In the genomic region with DNA sequence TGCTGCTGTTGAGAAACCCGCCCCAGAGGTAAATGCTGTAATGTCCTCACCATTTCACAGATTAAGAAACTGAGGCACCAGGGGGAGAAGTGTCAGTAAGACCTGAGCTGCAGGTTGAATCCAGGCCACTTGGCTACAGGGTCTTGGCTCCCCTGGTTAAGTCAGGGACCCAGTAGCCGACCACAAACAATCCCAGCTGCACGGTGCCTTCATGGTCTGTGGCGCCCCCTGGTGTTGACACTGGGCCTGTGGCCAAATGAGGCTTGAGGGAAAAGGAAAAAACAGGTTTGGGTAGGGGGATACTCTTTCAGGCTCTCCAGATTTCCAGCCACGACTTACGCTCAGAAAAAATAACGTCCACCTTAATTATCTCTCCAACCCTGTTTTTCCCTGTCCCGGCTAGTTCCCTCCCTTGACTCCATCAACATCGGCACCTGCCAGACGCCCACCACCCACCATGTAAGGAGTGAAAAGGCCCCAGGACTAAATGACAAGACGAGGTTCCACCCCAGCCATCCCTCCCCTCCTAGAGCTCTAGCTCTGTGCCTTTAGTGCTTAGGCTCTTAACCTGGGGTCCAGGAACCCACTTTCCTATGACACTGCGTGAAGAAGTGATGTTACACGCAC, we compare ENCODE assay signal across 8 cellular contexts. TPM values are rescaled to one million over a fixed set of nuclear protein-coding genes. Genes with fewer than 3 reads are reported as not detected.
DNase-seq lines count a peak whose midpoint lies in the region; ATAC-seq, FAIRE-seq and TF ChIP-seq lines count a peak whose summit lies in the region.

No MANE protein-coding gene starts in this region.

- H3K9ac ChIP-seq in HCT116 (ENCODE audit: low read length) = no peak overlapping the region

- H3K27me3 Mint-ChIP-seq in CD14-positive monocyte (ENCODE audit: low read depth in 3 of 3) (peaks cover 6 to 19% (median 15%) of the 10 kb centered on the region in 3 donors), WTC11 (ENCODE audit: low read depth) (peaks cover 25% of the 10 kb centered on the region)

- no peaks in the 10 kb centered on the region for H3K4me1 ChIP-seq in HCT116 (ENCODE audit: control insufficient read depth in 1 of 2, insufficient read depth in 2 of 2, low read length in 2 of 2)
- peaks cover 0 to 3% (median 0%) of the 10 kb centered on the region in 4 donors for H3K4me1 ChIP-seq in esophagus muscularis mucosa
- H3K4me1 ChIP-seq in pancreas = no peaks in the 10 kb centered on the region

- ATAC-seq in HCT116 (peak; percentile 80), WTC11 (peak; percentile 95), pancreas (peak; percentile 61 to 82 (median 80)), GM19324 (IDR thresholded peaks at IDR 0.05; ENCODE audit: low FRiP score, unreplicated experiment) (no peak)

- CTCF ChIA-PET in HCT116 (lab: Charles Lee) = interaction anchor here (0.8 to 3.1 kb wide), 5 partner anchors 46 to 276 kb away, joined by 3 to 31 read pairs (median 4); no protein-coding TSS in a partner anchor
- CTCF ChIA-PET in WTC11 (lab: Charles Lee) = interaction anchor here (0.7 to 2.4 kb wide), 10 partner anchors 24 to 365 kb away, joined by 3 to 16 read pairs (median 3); no protein-coding TSS in a partner anchor

- no peaks in the 10 kb centered on the region for H3K9me3 ChIP-seq in HCT116 (ENCODE audit: control insufficient read depth in 1 of 2, insufficient read depth in 1 of 2, low read depth in 1 of 2, low read length in 2 of 2)
- no peaks in the 10 kb centered on the region for H3K9me3 ChIP-seq in esophagus muscularis mucosa
- no peaks in the 10 kb centered on the region for H3K9me3 ChIP-seq in pancreas

- 54% methylated on average over 13 of the region's 13 CpGs for WGBS in esophagus muscularis mucosa
- WGBS in pancreas, 2 donors = 40 to 59% methylated on average over 13 of the region's 13 CpGs

- no peaks in the 10 kb centered on the region for H3K4me1 Mint-ChIP-seq in CD14-positive monocyte
- no peaks in the 10 kb centered on the region for H3K4me1 Mint-ChIP-seq in WTC11

- H2AFZ ChIP-seq in HCT116 (ENCODE audit: low read depth, low read length, poor library complexity, severe bottlenecking) = no peak overlapping the region

- H3K79me2 ChIP-seq in HCT116 (ENCODE audit: insufficient read depth, low read length) = no peaks in the 10 kb centered on the region

- intact Hi-C loops in CD14-positive monocyte (cut with micrococcal nuclease) = loop anchor here (1.0 kb wide), 2 partner anchors 164 to 165 kb away; no protein-coding TSS in a partner anchor
- intact Hi-C loops in HCT116 (cut with micrococcal nuclease) = loop anchor here (1.0 to 2.0 kb wide), 3 partner anchors 165 to 309 kb away; no protein-coding TSS in a partner anchor
- intact Hi-C loops in esophagus muscularis mucosa (cut with DNase I) = loop anchor here (1.0 kb wide), 1 partner anchor 165 kb away; no protein-coding TSS in a partner anchor
- intact Hi-C loops in pancreas (cut with DNase I) = loop anchor here in 2 of 3 donors (2.0 to 10.0 kb wide), 2 partner anchors 159 to 165 kb away; no protein-coding TSS in a partner anchor

- H3K9me3 Mint-ChIP-seq in CD14-positive monocyte (no peaks in the 10 kb centered on the region), WTC11 (no peaks in the 10 kb centered on the region)

- RAD21 ChIA-PET in HCT116 (lab: Charles Lee; ENCODE audit: low non-redundant PET in 1 of 2, low total read pairs in 2 of 2, uncharacterized antibody in 2 of 2, unreplicated experiment in 2 of 2) = interaction anchor here in 1 of 2 experiments (1.6 kb wide), 1 partner anchor 165 kb away, joined by 7 read pairs; no protein-coding TSS in a partner anchor

- TF ChIP-seq CTCF in CD14-positive monocyte (IDR thresholded peaks at IDR 0.05) (peak; percentile 90), HCT116 (IDR thresholded peaks at IDR 0.05 in 2 of 3, conservative IDR thresholded peaks at IDR 0.05 in 1 of 3; ENCODE audit: borderline replicate concordance in 1 of 3, insufficient read depth in 1 of 3, low read depth in 2 of 3, low read length in 2 of 3) (peak; percentile 77 to 91 (median 83); a peak in 5 of 6 replicates), WTC11 (IDR thresholded peaks at IDR 0.05) (peak; percentile 74), esophagus muscularis mucosa (IDR thresholded peaks at IDR 0.05) (peak; percentile 23 to 92 (median 83)), pancreas (IDR thresholded peaks at IDR 0.05) (peak; percentile 74 to 94 (median 84))

- no peak for TF ChIP-seq EP300 in esophagus muscularis mucosa (IDR thresholded peaks at IDR 0.05)

- TF ChIP-seq RAD21 in HCT116 (IDR thresholded peaks at IDR 0.05; ENCODE audit: low read depth) = peak; percentile 89

- no peak for FAIRE-seq in pancreas (lab: Jason Lieb, UNC)

- no peaks in the 10 kb centered on the region for H4K20me1 ChIP-seq in HCT116 (ENCODE audit: insufficient read depth)

- no peaks in the 10 kb centered on the region for H3K27me3 ChIP-seq in HCT116 (ENCODE audit: insufficient read depth, low read length)
- peaks cover 0 to 26% (median 2%) of the 10 kb centered on the region in 4 donors for H3K27me3 ChIP-seq in esophagus muscularis mucosa
- no peaks in the 10 kb centered on the region for H3K27me3 ChIP-seq in pancreas

- H3K27ac Mint-ChIP-seq in CD14-positive monocyte (peak overlapping the region in 1 of 7 donors; percentile 56), WTC11 (no peak overlapping the region)

- no peaks in the 10 kb centered on the region for H3K36me3 ChIP-seq in HCT116 (ENCODE audit: control insufficient read depth in 1 of 2, insufficient read depth in 2 of 2, low read length in 2 of 2)
- peaks cover 0 to 17% (median 0%) of the 10 kb centered on the region in 4 donors for H3K36me3 ChIP-seq in esophagus muscularis mucosa
- no peaks in the 10 kb centered on the region for H3K36me3 ChIP-seq in pancreas

- no peak overlapping the region for H3K4me3 ChIP-seq in HCT116 (replicated peaks in 1 of 2; ENCODE audit: low read depth in 1 of 2, low read length in 2 of 2)
- no peak overlapping the region for H3K4me3 ChIP-seq in esophagus muscularis mucosa
- H3K4me3 ChIP-seq in pancreas = no peak overlapping the region

- BruUV-seq in HCT116 (replicated peaks; lab: Mats Ljungman, UMichigan) = no TSS peak

- H3K36me3 Mint-ChIP-seq in CD14-positive monocyte = peaks cover 17 to 18% of the 10 kb centered on the region in 2 donors
- no peaks in the 10 kb centered on the region; the same call in 1 of the 2 replicates for H3K36me3 Mint-ChIP-seq in WTC11

- no peak overlapping the region for H3K4me2 ChIP-seq in HCT116 (ENCODE audit: low read length)

- TF ChIP-seq POLR2A in HCT116 (IDR thresholded peaks at IDR 0.05; ENCODE audit: borderline replicate concordance, extremely low read depth, insufficient read depth, insufficient read length) = no peak
- TF ChIP-seq POLR2A in esophagus muscularis mucosa (IDR thresholded peaks at IDR 0.05; ENCODE audit: low read depth) = no peak

- DNase-seq in CD14-positive monocyte (ENCODE audit: low spot score) (no peak), HCT116 (ENCODE audit: low read depth, low spot score) (no peak), WTC11 (ENCODE audit: low spot score) (peak; percentile 38), esophagus muscularis mucosa (ENCODE audit: extremely low spot score) (peak; percentile 82), pancreas (peak in 1 of 6 donors; percentile 32), NCI-H226 (no peak), activated gamma-delta T cell treated with Interleukin-2 at 50 U/mL for 16 hours (no peak)

- no peaks in the 10 kb centered on the region for H3K9me2 ChIP-seq in HCT116 (ENCODE audit: insufficient read depth)

- no peak overlapping the region for H3K4me3 Mint-ChIP-seq in CD14-positive monocyte
- no peak overlapping the region for H3K4me3 Mint-ChIP-seq in WTC11

- POLR2A ChIA-PET in HCT116 (lab: Charles Lee) = no interaction called here
- POLR2A ChIA-PET in WTC11 (lab: Charles Lee) = no interaction called here

- H3K27ac ChIP-seq in HCT116 (ENCODE audit: low read depth, low read length) = no peak overlapping the region
- H3K27ac ChIP-seq in esophagus muscularis mucosa (replicated peaks in 1 of 4) = no peak overlapping the region
- no peak overlapping the region for H3K27ac ChIP-seq in pancreas

TF ChIP-seq in HCT116, 20 proteins besides CTCF, POLR2A, EP300 and RAD21:
- no peak for TF ChIP-seq EZH2 (IDR thresholded peaks at IDR 0.05)
TF ChIP-seq in HCT116: peak in this region for 0.

TF ChIP-seq in WTC11, 78 proteins besides CTCF, POLR2A, EP300 and RAD21:
- TF ChIP-seq, protein P1, sequence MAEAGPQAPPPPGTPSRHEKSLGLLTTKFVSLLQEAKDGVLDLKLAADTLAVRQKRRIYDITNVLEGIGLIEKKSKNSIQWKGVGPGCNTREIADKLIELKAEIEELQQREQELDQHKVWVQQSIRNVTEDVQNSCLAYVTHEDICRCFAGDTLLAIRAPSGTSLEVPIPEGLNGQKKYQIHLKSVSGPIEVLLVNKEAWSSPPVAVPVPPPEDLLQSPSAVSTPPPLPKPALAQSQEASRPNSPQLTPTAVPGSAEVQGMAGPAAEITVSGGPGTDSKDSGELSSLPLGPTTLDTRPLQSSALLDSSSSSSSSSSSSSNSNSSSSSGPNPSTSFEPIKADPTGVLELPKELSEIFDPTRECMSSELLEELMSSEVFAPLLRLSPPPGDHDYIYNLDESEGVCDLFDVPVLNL (CRISPR knock-in tag; IDR thresholded peaks at IDR 0.05; ENCODE audit: borderline replicate concordance, low read depth) = no peak
- TF ChIP-seq CBFB (CRISPR knock-in tag; IDR thresholded peaks at IDR 0.05; ENCODE audit: low read depth) (no peak), MYBL2 (CRISPR knock-in tag; IDR thresholded peaks at IDR 0.05) (no peak), GABPB1 (CRISPR knock-in tag; IDR thresholded peaks at IDR 0.05) (no peak), SP1 (CRISPR knock-in tag; conservative IDR thresholded peaks at IDR 0.05) (no peak), FOXK1 (CRISPR knock-in tag; IDR thresholded peaks at IDR 0.05) (no peak), ZNF219 (CRISPR knock-in tag; IDR thresholded peaks at IDR 0.05; ENCODE audit: borderline replicate concordance) (no peak), ZNF396 (CRISPR knock-in tag; IDR thresholded peaks at IDR 0.05; ENCODE audit: borderline replicate concordance) (no peak), NR3C1 (CRISPR knock-in tag; conservative IDR thresholded peaks at IDR 0.05; ENCODE audit: low read depth) (no peak), TCF7 (CRISPR knock-in tag; IDR thresholded peaks at IDR 0.05; ENCODE audit: low read depth) (no peak)

RNA-seq across cellular contexts. Expression of gene POLR1H, which starts 47.7 kb away (rescaled TPM):
- 10 to 100 TPM; 45.0 to 62.4 TPM for polyA plus RNA-seq in CD14-positive monocyte
- 42.6 TPM for total RNA-seq in HCT116 (2021; ENCODE audit: unreplicated experiment)
- polyA plus RNA-seq in HCT116 (2012) = 83.3 and 89.3 TPM in 2 replicates
- total RNA-seq in WTC11 (2021) = 37.7 to 39.6 TPM (median 38.8 TPM) in 3 replicates
- 10 to 100 TPM; 12.9 to 21.0 (median 17.4) TPM for total RNA-seq in esophagus muscularis mucosa
- total RNA-seq in pancreas = 10 to 100 TPM; 12.5 to 19.3 (median 13.5) TPM
- 10 to 100 TPM; 20.7 to 29.8 TPM for polyA plus RNA-seq in pancreas

RNA-seq across cellular contexts. Expression of gene PPP1R11, which starts 53.6 kb away (rescaled TPM):
- 100 to 1,000 TPM in 1 of 2 donors, 10 to 100 TPM in 1; 67.7 to 107 TPM for polyA plus RNA-seq in CD14-positive monocyte
- total RNA-seq in HCT116 (2021; ENCODE audit: unreplicated experiment) = 29.3 TPM
- 34.3 and 37.8 TPM in 2 replicates for polyA plus RNA-seq in HCT116 (2012)
- total RNA-seq in WTC11 (2021) = 25.0 to 28.4 TPM (median 27.7 TPM) in 3 replicates
- total RNA-seq in esophagus muscularis mucosa = 10 to 100 TPM; 50.7 to 64.7 (median 60.2) TPM
- total RNA-seq in pancreas = 10 to 100 TPM; 17.9 to 35.6 (median 23.8) TPM
- polyA plus RNA-seq in pancreas = 10 to 100 TPM; 20.8 to 36.9 TPM

Comparison
In these comparisons a context has a peak if more than half of its experiments do, and no peak if none do; other contexts are left out.
1. DNase-seq: peak in WTC11 (single experiment) and esophagus muscularis mucosa (single experiment); none in CD14-positive monocyte (single experiment), HCT116 (single experiment), NCI-H226 (single experiment) and activated gamma-delta T cell treated with Interleukin-2 at 50 U/mL for 16 hours (single experiment).
2. Peak in every context shown above with its lines, with median percentiles within 50 percentile points of each other: CTCF ChIP-seq.